In the genomic region with DNA sequence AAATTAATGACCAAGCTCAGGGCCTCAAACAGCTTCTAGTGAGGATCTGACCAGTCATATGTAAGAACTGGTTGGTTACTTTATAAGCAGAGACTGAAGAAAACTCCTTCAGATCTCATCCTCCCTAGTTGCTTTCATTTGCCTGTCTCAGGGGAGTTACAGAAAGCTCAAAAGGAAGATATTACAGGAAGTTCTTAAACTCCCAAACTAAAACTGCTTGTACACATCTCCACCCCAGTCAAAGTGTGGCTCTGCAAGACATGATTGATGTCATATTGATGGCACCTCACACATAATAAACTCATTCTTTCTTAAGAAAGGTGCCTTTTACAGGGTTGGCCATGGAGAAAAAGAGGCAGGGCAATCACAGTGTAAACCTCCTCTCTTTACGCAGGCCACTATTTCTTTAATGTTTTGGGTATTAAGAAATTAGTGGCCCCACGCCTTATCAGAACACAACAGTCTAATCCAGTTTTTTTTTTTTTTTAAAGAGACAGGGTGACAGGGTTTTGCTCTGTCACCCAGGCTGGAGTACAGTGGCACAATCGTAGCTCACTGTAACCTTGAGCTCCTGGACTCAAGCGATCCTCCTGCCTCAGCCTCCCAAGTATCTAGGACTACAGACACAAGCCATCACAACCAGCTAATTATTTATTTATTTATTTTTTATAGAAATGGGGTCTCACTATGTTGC, we compare ENCODE assay signal across 8 cellular contexts.
A peak's percentile ranks its signal among the peaks of the same experiment; 100 is the strongest.
DNase-seq lines count a peak whose midpoint lies in the region; ATAC-seq, FAIRE-seq and TF ChIP-seq lines count a peak whose summit lies in the region.

No MANE protein-coding gene starts in this region.

- no peak overlapping the region for H3K27ac ChIP-seq in caudate nucleus (ENCODE audit: low read depth, low read length)

- peak overlapping the region; percentile 40 for H3K4me3 Mint-ChIP-seq in stimulated activated effector memory CD8-positive, alpha-beta T cell treated with anti-CD3 and anti-CD28 coated beads, Interleukin-12 subunit alpha, Interleukin-12 subunit beta, amount 100 ng/mL, for 72 hours

- peak; percentile 88 for FAIRE-seq in GM12892 (lab: Jason Lieb, UNC)

- H3K9me3 Mint-ChIP-seq in stimulated activated effector memory CD8-positive, alpha-beta T cell treated with anti-CD3 and anti-CD28 coated beads, Interleukin-12 subunit alpha, Interleukin-12 subunit beta, amount 100 ng/mL, for 72 hours, result peaks cover 3% of the 10 kb centered on the region

- peaks cover 22% of the 10 kb centered on the region for H3K36me3 Mint-ChIP-seq in stimulated activated effector memory CD8-positive, alpha-beta T cell treated with anti-CD3 and anti-CD28 coated beads, Interleukin-12 subunit alpha, Interleukin-12 subunit beta, amount 100 ng/mL, for 72 hours

- ATAC-seq in GM21737 (IDR thresholded peaks at IDR 0.05; ENCODE audit: unreplicated experiment), result peak; percentile 76
- ATAC-seq in stimulated activated effector memory CD8-positive, alpha-beta T cell treated with anti-CD3 and anti-CD28 coated beads, Interleukin-12 subunit alpha, Interleukin-12 subunit beta, amount 100 ng/mL, for 72 hours, result peak; percentile 37

- DNase-seq in GM12892 (ENCODE audit: insufficient read length) (no peak), M059J (ENCODE audit: low read depth) (peak; percentile 27), dermis blood vessel endothelial cell (peak; percentile 16), activated gamma-delta T cell (lab: John Stamatoyannopoulos, UW) (no peak), AG08395 (ENCODE audit: low spot score) (no peak), caudate nucleus (lab: John Stamatoyannopoulos, UW) (no peak)
- no peak for DNase-seq in stimulated activated effector memory CD8-positive, alpha-beta T cell treated with anti-CD3 and anti-CD28 coated beads, Interleukin-12 subunit alpha, Interleukin-12 subunit beta, amount 100 ng/mL, for 72 hours (ENCODE audit: low spot score in 2 of 2)

- peak overlapping the region; percentile 92 for H3K27ac Mint-ChIP-seq in stimulated activated effector memory CD8-positive, alpha-beta T cell treated with anti-CD3 and anti-CD28 coated beads, Interleukin-12 subunit alpha, Interleukin-12 subunit beta, amount 100 ng/mL, for 72 hours

- TF ChIP-seq POLR2A in GM12892 (IDR thresholded peaks at IDR 0.05; ENCODE audit: low read depth, low read length), result no peak

- H3K4me1 Mint-ChIP-seq in stimulated activated effector memory CD8-positive, alpha-beta T cell treated with anti-CD3 and anti-CD28 coated beads, Interleukin-12 subunit alpha, Interleukin-12 subunit beta, amount 100 ng/mL, for 72 hours, result peaks cover 82% of the 10 kb centered on the region

Comparison
In these comparisons a context has a peak if more than half of its experiments do, and no peak if none do; other contexts are left out.
1. DNase-seq: peak in M059J (single experiment) and dermis blood vessel endothelial cell (single experiment); none in GM12892 (single experiment), stimulated activated effector memory CD8-positive, alpha-beta T cell treated with anti-CD3 and anti-CD28 coated beads, Interleukin-12 subunit alpha, Interleukin-12 subunit beta, amount 100 ng/mL, for 72 hours (0 of 2), activated gamma-delta T cell (single experiment), AG08395 (single experiment) and caudate nucleus (0 of 61).